ENCODE assay signal across 9 cellular contexts in the genomic region with DNA sequence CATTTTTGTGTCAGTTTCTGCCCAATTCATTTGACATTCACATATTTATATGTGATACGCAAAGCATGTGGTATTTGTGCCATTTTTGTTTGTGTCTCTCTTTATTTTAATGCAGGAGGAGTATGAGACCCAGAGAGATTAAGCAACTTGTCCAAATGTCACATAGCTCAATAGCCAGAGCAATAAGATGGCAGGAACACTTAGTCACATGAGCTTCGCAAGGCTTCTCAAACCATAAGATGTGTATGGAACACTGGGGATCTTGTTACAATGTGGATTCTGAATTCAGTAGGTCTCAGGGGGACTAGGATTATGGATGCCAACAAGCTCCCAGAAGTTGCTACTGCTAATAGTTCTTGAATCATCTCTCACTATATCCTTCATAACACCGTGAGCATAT. TPM values are rescaled to one million over a fixed set of nuclear protein-coding genes. Genes with fewer than 3 reads are reported as not detected.
"Had no signal": no experiment of that assay in that cellular context is flagged by ENCODE, and none has a peak within 500 bp of the region (broad histone marks: within the 10 kb centered on the region; RNA-seq: fewer than 3 reads in every experiment).

No MANE protein-coding gene starts in this region.

- H3K27ac Mint-ChIP-seq: IgD-negative memory B cell had no signal

- ATAC-seq: HepG2 had no signal

- DNase-seq: IMR-90, KBM-7, KG1 had no signal

- H3K36me3 Mint-ChIP-seq: IgD-negative memory B cell had no signal

- FAIRE-seq: HepG2, HTR-8/SVneo had no signal

- H3K27ac ChIP-seq: HL-60 had no signal

- H3K4me3 Mint-ChIP-seq: IgD-negative memory B cell had no signal

- H3K9me3 Mint-ChIP-seq: IgD-negative memory B cell had no signal

RNA-seq across cellular contexts. Expression of gene MRLN, which starts 19.2 kb away (rescaled TPM):
- total RNA-seq: HepG2, HT-29, HT1080, IMR-90 had no signal
- polyA plus RNA-seq: HepG2, IgD-negative memory B cell, IMR-90 had no signal

RNA-seq across cellular contexts. Expression of gene SLC16A9, which starts 24.4 kb away (rescaled TPM):
- total RNA-seq: HT-29 had no signal
- polyA plus RNA-seq: IgD-negative memory B cell had no signal
